8 cellular contexts compared by ENCODE assay signal in genomic region chr12:76560083-76560491, GRCh38. TPM values are rescaled to one million over a fixed set of nuclear protein-coding genes. Genes with fewer than 3 reads are reported as not detected.
DNase-seq lines count a peak whose midpoint lies in the region; ATAC-seq and TF ChIP-seq lines count a peak whose summit lies in the region.

No MANE protein-coding gene starts in this region.

- intact Hi-C loops in thyroid gland (cut with DNase I) = no loop called here

- no peaks in the 10 kb centered on the region for H3K27me3 ChIP-seq in kidney epithelial cell (ENCODE audit: control insufficient read depth, insufficient read depth, low read length)
- H3K27me3 ChIP-seq in thyroid gland = no peaks in the 10 kb centered on the region

- peak overlapping the region; percentile 94 for H3K27ac Mint-ChIP-seq in activated CD8-positive, alpha-beta memory T cell treated with anti-CD3 and anti-CD28 coated beads, Interleukin-2, amount 10 ng/mL, durations not matched to agents 7 days and 5 days
- peak overlapping the region; percentile 91 for H3K27ac Mint-ChIP-seq in activated T-helper 17 cell treated with anti-CD3 and anti-CD28 coated beads, Interleukin-2, amount 50 U/mL, for 72 hours

- H3K27me3 Mint-ChIP-seq in activated CD8-positive, alpha-beta memory T cell treated with anti-CD3 and anti-CD28 coated beads, Interleukin-2, amount 10 ng/mL, durations not matched to agents 7 days and 5 days = peaks cover 4% of the 10 kb centered on the region
- no peaks in the 10 kb centered on the region for H3K27me3 Mint-ChIP-seq in activated T-helper 17 cell treated with anti-CD3 and anti-CD28 coated beads, Interleukin-2, amount 50 U/mL, for 72 hours

- DNase-seq in activated CD8-positive, alpha-beta memory T cell treated with anti-CD3 and anti-CD28 coated beads, Interleukin-2, amount 10 ng/mL, durations not matched to agents 7 days and 5 days = no peak
- DNase-seq in activated CD8-positive, alpha-beta memory T cell treated with anti-CD3 and anti-CD28 coated beads for 24 hours = no peak
- DNase-seq in kidney epithelial cell (ENCODE audit: low read depth) (no peak), thyroid gland (no peak), GDM1 (lab: John Stamatoyannopoulos, UW) (no peak)
- no peak for DNase-seq in central memory CD4-positive, alpha-beta T cell

- TF ChIP-seq CTCF in kidney epithelial cell (IDR thresholded peaks at IDR 0.05; ENCODE audit: insufficient read depth, low read length, poor library complexity, severe bottlenecking) = no peak
- TF ChIP-seq CTCF in thyroid gland (IDR thresholded peaks at IDR 0.05) = no peak

- TF ChIP-seq POLR2A in thyroid gland (IDR thresholded peaks at IDR 0.05) = no peak

- H3K27ac ChIP-seq in thyroid gland = peak overlapping the region; percentile 90 to 95 (median 93)

- peaks cover 15% of the 10 kb centered on the region for H3K36me3 Mint-ChIP-seq in activated CD8-positive, alpha-beta memory T cell treated with anti-CD3 and anti-CD28 coated beads, Interleukin-2, amount 10 ng/mL, durations not matched to agents 7 days and 5 days
- peaks cover 20% of the 10 kb centered on the region for H3K36me3 Mint-ChIP-seq in activated T-helper 17 cell treated with anti-CD3 and anti-CD28 coated beads, Interleukin-2, amount 50 U/mL, for 72 hours (ENCODE audit: low read depth)

- WGBS in thyroid gland, 2 donors = 23 to 25% methylated on average over 8 of the region's 8 CpGs

- CTCF ChIA-PET in activated CD8-positive, alpha-beta memory T cell treated with anti-CD3 and anti-CD28 coated beads, Interleukin-2, amount 10 ng/mL, durations not matched to agents 7 days and 5 days (lab: Charles Lee) = interaction anchor here (0.7 to 1.6 kb wide), 3 partner anchors 27 to 104 kb away, joined by 3 to 5 read pairs (median 5); no protein-coding TSS in a partner anchor

- H3K9me3 ChIP-seq in thyroid gland = no peaks in the 10 kb centered on the region

- peaks cover 32% of the 10 kb centered on the region for H3K4me1 Mint-ChIP-seq in activated CD8-positive, alpha-beta memory T cell treated with anti-CD3 and anti-CD28 coated beads, Interleukin-2, amount 10 ng/mL, durations not matched to agents 7 days and 5 days
- H3K4me1 Mint-ChIP-seq in activated T-helper 17 cell treated with anti-CD3 and anti-CD28 coated beads, Interleukin-2, amount 50 U/mL, for 72 hours = peaks cover 16% of the 10 kb centered on the region

- H3K4me3 ChIP-seq in kidney epithelial cell (ENCODE audit: low read depth, low read length) = peak overlapping the region; percentile 98
- peak overlapping the region; percentile 74 to 95 (median 92) for H3K4me3 ChIP-seq in thyroid gland (replicated peaks in 1 of 3)

- H3K4me3 Mint-ChIP-seq in activated CD8-positive, alpha-beta memory T cell treated with anti-CD3 and anti-CD28 coated beads, Interleukin-2, amount 10 ng/mL, durations not matched to agents 7 days and 5 days = peak overlapping the region; percentile 87
- H3K4me3 Mint-ChIP-seq in activated T-helper 17 cell treated with anti-CD3 and anti-CD28 coated beads, Interleukin-2, amount 50 U/mL, for 72 hours = peak overlapping the region; percentile 87

- no peaks in the 10 kb centered on the region for H3K9me3 Mint-ChIP-seq in activated CD8-positive, alpha-beta memory T cell treated with anti-CD3 and anti-CD28 coated beads, Interleukin-2, amount 10 ng/mL, durations not matched to agents 7 days and 5 days (ENCODE audit: low read depth)
- no peaks in the 10 kb centered on the region for H3K9me3 Mint-ChIP-seq in activated T-helper 17 cell treated with anti-CD3 and anti-CD28 coated beads, Interleukin-2, amount 50 U/mL, for 72 hours

- H3K36me3 ChIP-seq in kidney epithelial cell (ENCODE audit: control insufficient read depth, insufficient read depth, low read length) (no peaks in the 10 kb centered on the region), thyroid gland (no peaks in the 10 kb centered on the region)

- no peak for ATAC-seq in activated CD8-positive, alpha-beta memory T cell treated with anti-CD3 and anti-CD28 coated beads, Interleukin-2, amount 10 ng/mL, durations not matched to agents 7 days and 5 days
- ATAC-seq in HG03066 (IDR thresholded peaks at IDR 0.05; ENCODE audit: low read depth, unreplicated experiment) = peak; percentile 41
- ATAC-seq in activated T-helper 17 cell treated with anti-CD3 and anti-CD28 coated beads, Interleukin-2, amount 50 U/mL, for 72 hours (replicated peaks) = peak; percentile 41

- H3K4me1 ChIP-seq in thyroid gland = peaks cover 7 to 13% of the 10 kb centered on the region in 2 donors

RNA-seq across cellular contexts. Expression of gene OSBPL8, which starts 0.5 kb away (rescaled TPM):
- 100 to 1,000 TPM; 104 to 112 TPM for total RNA-seq in activated CD8-positive, alpha-beta memory T cell treated with anti-CD3 and anti-CD28 coated beads, Interleukin-2, amount 10 ng/mL, durations not matched to agents 7 days and 5 days
- total RNA-seq in activated T-helper 17 cell treated with anti-CD3 and anti-CD28 coated beads, Interleukin-2, amount 50 U/mL, for 72 hours = 10 to 100 TPM; 40.5 to 68.2 TPM
- 77.5 and 87.7 TPM in 2 replicates for total RNA-seq in kidney epithelial cell
- total RNA-seq in thyroid gland = 100 to 1,000 TPM in 1 of 4 donors, 10 to 100 TPM in 3; 69.8 to 112 (median 77.6) TPM
